In genomic region chr18:48696-49095, GRCh38 we compare ENCODE assay signal across 8 cellular contexts. TPM values are rescaled to one million over a fixed set of nuclear protein-coding genes. Genes with fewer than 3 reads are reported as not detected.
"Had no signal": no experiment of that assay in that cellular context is flagged by ENCODE, and none has a peak within 500 bp of the region (broad histone marks: within the 10 kb centered on the region; RNA-seq: fewer than 3 reads in every experiment).

No MANE protein-coding gene starts in this region.

RNA-seq across cellular contexts. Expression of gene TUBB8B, which starts 0.7 kb away (rescaled TPM):
- total RNA-seq: OCI-LY7, PC-3, PC-9, Peyer's patch, Right ventricle myocardium inferior, Right ventricle myocardium superior, RPMI7951, SJCRH30 had no signal
